Comparison of ENCODE assay signal across 27 cellular contexts in genomic region chr7:1662101-1662500, GRCh38. TPM values are rescaled to one million over a fixed set of nuclear protein-coding genes. Genes with fewer than 3 reads are reported as not detected.
DNase-seq lines count a peak whose midpoint lies in the region; ATAC-seq and TF ChIP-seq lines count a peak whose summit lies in the region.
"Had no signal": no experiment of that assay in that cellular context is flagged by ENCODE, and none has a peak within 500 bp of the region (broad histone marks: within the 10 kb centered on the region; RNA-seq: fewer than 3 reads in every experiment).

No MANE protein-coding gene starts in this region.

- no peak overlapping the region for H3K4me3 Mint-ChIP-seq in natural killer cell treated with Interleukin-12 subunit alpha and Interleukin-12 subunit beta and Interleukin-15 and Interleukin-18, amount 100 ng/mL, for 72 hours
- H3K4me3 Mint-ChIP-seq in natural killer cell, result no peak overlapping the region
- no peak overlapping the region for H3K4me3 Mint-ChIP-seq in chondrocyte (ENCODE audit: unreplicated experiment)
- H3K4me3 Mint-ChIP-seq: activated CD4-positive, alpha-beta memory T cell treated with anti-CD3 and anti-CD28 coated beads for 36 hours; CD8-positive, alpha-beta memory T cell; naive thymus-derived CD4-positive, alpha-beta T cell; T-helper 2 cell treated with Interferon-gamma antibody and Interleukin-4, amounts not matched to agents 5 μg/mL and 100 μg/mL, for 36 hours had no signal

- in situ Hi-C loops in transverse colon (cut with MboI; ENCODE audit: low pct_ligation_motif_present in 1 of 4, low pct_unique_long_range_greater_than_20kb in 1 of 4, low sequenced_read_pairs in 3 of 4), result loop anchor here in 2 of 4 donors (25.0 kb wide), 1 partner anchor 550 kb away; no protein-coding TSS in a partner anchor

- TF ChIP-seq CTCF in natural killer cell (IDR thresholded peaks at IDR 0.05) (no peak), chondrocyte (IDR thresholded peaks at IDR 0.05) (no peak), transverse colon (IDR thresholded peaks at IDR 0.05) (no peak)

- H3K9me3 ChIP-seq in transverse colon, result no peaks in the 10 kb centered on the region

- no peak overlapping the region for H3K4me3 ChIP-seq in transverse colon
- H3K4me3 ChIP-seq: skin epidermis had no signal

- no peaks in the 10 kb centered on the region for H3K36me3 Mint-ChIP-seq in natural killer cell treated with Interleukin-12 subunit alpha and Interleukin-12 subunit beta and Interleukin-15 and Interleukin-18, amount 100 ng/mL, for 72 hours
- H3K36me3 Mint-ChIP-seq in natural killer cell (no peaks in the 10 kb centered on the region), chondrocyte (ENCODE audit: low read depth) (no peaks in the 10 kb centered on the region)
- H3K36me3 Mint-ChIP-seq: activated CD4-positive, alpha-beta memory T cell treated with anti-CD3 and anti-CD28 coated beads for 36 hours; CD8-positive, alpha-beta memory T cell; naive thymus-derived CD4-positive, alpha-beta T cell had no signal

- intact Hi-C loops in natural killer cell (cut with micrococcal nuclease), result no loop called here
- intact Hi-C loops in transverse colon (cut with DNase I; ENCODE audit: low total_unique reads), result loop anchor here (10.0 kb wide), 1 partner anchor 543 kb away; no protein-coding TSS in a partner anchor

- TF ChIP-seq EP300 in transverse colon (IDR thresholded peaks at IDR 0.05; ENCODE audit: low read depth), result no peak

- no peaks in the 10 kb centered on the region for H3K36me3 ChIP-seq in transverse colon

- no peak overlapping the region for H3K27ac ChIP-seq in transverse colon
- H3K27ac ChIP-seq: skin epidermis, VCaP had no signal

- 42% methylated on average over 3 of the region's 3 CpGs; no CpG with 5 or more reads in 1 of the 2 donors for WGBS in transverse colon (ENCODE audit: low coverage in 1 of 2), 2 donors

- no peak for TF ChIP-seq POLR2A in transverse colon (IDR thresholded peaks at IDR 0.05)

- no peak overlapping the region for H3K27ac Mint-ChIP-seq in natural killer cell treated with Interleukin-12 subunit alpha and Interleukin-12 subunit beta and Interleukin-15 and Interleukin-18, amount 100 ng/mL, for 72 hours
- H3K27ac Mint-ChIP-seq in natural killer cell (no peak overlapping the region), chondrocyte (ENCODE audit: unreplicated experiment) (no peak overlapping the region)
- H3K27ac Mint-ChIP-seq: activated CD4-positive, alpha-beta memory T cell treated with anti-CD3 and anti-CD28 coated beads for 36 hours; CD8-positive, alpha-beta memory T cell; progenitor cell of endocrine pancreas; T-helper 2 cell treated with Interferon-gamma antibody and Interleukin-4, amounts not matched to agents 5 μg/mL and 100 μg/mL, for 36 hours had no signal

- H3K4me1 Mint-ChIP-seq in natural killer cell treated with Interleukin-12 subunit alpha and Interleukin-12 subunit beta and Interleukin-15 and Interleukin-18, amount 100 ng/mL, for 72 hours (ENCODE audit: low read depth in 2 of 2), result peaks cover 9 to 10% of the 10 kb centered on the region in 2 donors
- H3K4me1 Mint-ChIP-seq in natural killer cell (peaks cover 10 to 14% of the 10 kb centered on the region in 2 donors), chondrocyte (ENCODE audit: low read depth) (peaks cover 2% of the 10 kb centered on the region)

- H3K4me1 ChIP-seq in transverse colon, result peaks cover 7 to 30% (median 27%) of the 10 kb centered on the region in 4 donors

- ATAC-seq in natural killer cell treated with Interleukin-12 subunit alpha and Interleukin-12 subunit beta and Interleukin-15 and Interleukin-18, amount 100 ng/mL, for 72 hours, result no peak
- ATAC-seq in natural killer cell (no peak), HG02610 (IDR thresholded peaks at IDR 0.05; ENCODE audit: unreplicated experiment) (no peak)
- ATAC-seq: naive thymus-derived CD4-positive, alpha-beta T cell had no signal

- peak; percentile 56 for DNase-seq in natural killer cell treated with Interleukin-12 subunit alpha and Interleukin-12 subunit beta and Interleukin-15 and Interleukin-18, amount 100 ng/mL, for 72 hours (ENCODE audit: low spot score)
- DNase-seq in natural killer cell, result no peak
- DNase-seq in chondrocyte (ENCODE audit: low spot score), result peak; percentile 49
- DNase-seq in mesenteric fat pad (ENCODE audit: low spot score), result peak; percentile 60
- DNase-seq in transverse colon, result no peak
- DNase-seq in hippocampal formation (lab: John Stamatoyannopoulos, UW), result no peak
- DNase-seq: activated CD4-positive, alpha-beta memory T cell treated with anti-CD3 and anti-CD28 coated beads for 36 hours; activated naive CD4-positive, alpha-beta T cell treated with Interleukin-2 at 50 U/mL for 16 hours; activated T-cell treated with anti-CD3 and anti-CD28 coated beads for 4 hours; central memory CD4-positive, alpha-beta T cell; foreskin fibroblast; GF-D8; HCEC 1CT; hypothalamus; Karpas-422; mesendoderm; naive thymus-derived CD4-positive, alpha-beta T cell; NCI-H1694; NCI-H2171 treated with DMSO at 0.1 percent for 48 hours; NCI-H69; stimulated activated naive CD4-positive, alpha-beta T cell had no signal

- peaks cover 24 to 41% of the 10 kb centered on the region in 2 donors for H3K27me3 Mint-ChIP-seq in natural killer cell treated with Interleukin-12 subunit alpha and Interleukin-12 subunit beta and Interleukin-15 and Interleukin-18, amount 100 ng/mL, for 72 hours
- H3K27me3 Mint-ChIP-seq in natural killer cell (ENCODE audit: low read depth in 2 of 2) (peaks cover 29 to 52% of the 10 kb centered on the region in 2 donors), chondrocyte (ENCODE audit: low read depth) (peaks cover 26% of the 10 kb centered on the region)

- peaks cover 73% of the 10 kb centered on the region for H3K27me3 ChIP-seq in transverse colon

- no peaks in the 10 kb centered on the region for H3K9me3 Mint-ChIP-seq in natural killer cell treated with Interleukin-12 subunit alpha and Interleukin-12 subunit beta and Interleukin-15 and Interleukin-18, amount 100 ng/mL, for 72 hours
- H3K9me3 Mint-ChIP-seq in natural killer cell (no peaks in the 10 kb centered on the region), chondrocyte (ENCODE audit: low read depth) (peaks cover 5% of the 10 kb centered on the region)
- H3K9me3 Mint-ChIP-seq: activated CD4-positive, alpha-beta memory T cell treated with anti-CD3 and anti-CD28 coated beads for 36 hours; T-helper 2 cell treated with Interferon-gamma antibody and Interleukin-4, amounts not matched to agents 5 μg/mL and 100 μg/mL, for 36 hours had no signal

RNA-seq across cellular contexts. Expression of gene ELFN1, which starts 8.0 kb away (rescaled TPM):
- under 1 TPM in 1 of 2 donors, not detected in 1; 0.11 TPM for total RNA-seq in natural killer cell treated with Interleukin-12 subunit alpha and Interleukin-12 subunit beta and Interleukin-15 and Interleukin-18, amount 100 ng/mL, for 72 hours
- total RNA-seq in natural killer cell (under 1 TPM in 2 of 3 donors, not detected in 1; 0.30 to 0.45 TPM), chondrocyte (0.65 to 0.72 TPM (median 0.68 TPM) in 3 replicates), mesenteric fat pad (3.7 TPM), transverse colon (under 1 TPM in 3 of 4 donors, not detected in 1; 0.14 to 0.60 (median 0.32) TPM)

Comparison
In these comparisons a context has a peak if more than half of its experiments do, and no peak if none do; other contexts are left out.
1. DNase-seq: peak in natural killer cell treated with Interleukin-12 subunit alpha and Interleukin-12 subunit beta and Interleukin-15 and Interleukin-18, amount 100 ng/mL, for 72 hours (single experiment), chondrocyte (single experiment) and mesenteric fat pad (single experiment); none in natural killer cell (single experiment), transverse colon (single experiment) and hippocampal formation (0 of 2).